1 cellular context compared by ENCODE assay signal in genomic region chr16:58377932-58378331, GRCh38.
TF ChIP-seq lines count a peak whose summit lies in the region.

No MANE protein-coding gene starts in this region.

TF ChIP-seq in GM12878, 131 proteins besides CTCF, POLR2A, EP300 and RAD21 (continued from another document):
- TF ChIP-seq TCF12 (IDR thresholded peaks at IDR 0.05; ENCODE audit: low read depth, low read length) (no peak), CUX1 (IDR thresholded peaks at IDR 0.05; ENCODE audit: insufficient replicate concordance, low read depth, low read length) (no peak), WRNIP1 (IDR thresholded peaks at IDR 0.05; ENCODE audit: borderline replicate concordance, low read depth, low read length) (no peak), SP1 (IDR thresholded peaks at IDR 0.05; ENCODE audit: low read depth, low read length) (no peak), ZSCAN29 (IDR thresholded peaks at IDR 0.05) (no peak), MAX (IDR thresholded peaks at IDR 0.05; ENCODE audit: low read depth, low read length) (no peak), ESRRA (IDR thresholded peaks at IDR 0.05; ENCODE audit: low read length) (no peak), IRF3 (IDR thresholded peaks at IDR 0.05) (no peak), MEF2B (IDR thresholded peaks at IDR 0.05; ENCODE audit: partially characterized antibody, poor library complexity, severe bottlenecking) (no peak), EED (IDR thresholded peaks at IDR 0.05; ENCODE audit: low read depth) (no peak)
- TF ChIP-seq, protein P1, sequence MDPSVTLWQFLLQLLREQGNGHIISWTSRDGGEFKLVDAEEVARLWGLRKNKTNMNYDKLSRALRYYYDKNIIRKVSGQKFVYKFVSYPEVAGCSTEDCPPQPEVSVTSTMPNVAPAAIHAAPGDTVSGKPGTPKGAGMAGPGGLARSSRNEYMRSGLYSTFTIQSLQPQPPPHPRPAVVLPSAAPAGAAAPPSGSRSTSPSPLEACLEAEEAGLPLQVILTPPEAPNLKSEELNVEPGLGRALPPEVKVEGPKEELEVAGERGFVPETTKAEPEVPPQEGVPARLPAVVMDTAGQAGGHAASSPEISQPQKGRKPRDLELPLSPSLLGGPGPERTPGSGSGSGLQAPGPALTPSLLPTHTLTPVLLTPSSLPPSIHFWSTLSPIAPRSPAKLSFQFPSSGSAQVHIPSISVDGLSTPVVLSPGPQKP (IDR thresholded peaks at IDR 0.05; ENCODE audit: low read depth, low read length) = no peak
